ENCODE assay signal across 9 cellular contexts in the genomic region with DNA sequence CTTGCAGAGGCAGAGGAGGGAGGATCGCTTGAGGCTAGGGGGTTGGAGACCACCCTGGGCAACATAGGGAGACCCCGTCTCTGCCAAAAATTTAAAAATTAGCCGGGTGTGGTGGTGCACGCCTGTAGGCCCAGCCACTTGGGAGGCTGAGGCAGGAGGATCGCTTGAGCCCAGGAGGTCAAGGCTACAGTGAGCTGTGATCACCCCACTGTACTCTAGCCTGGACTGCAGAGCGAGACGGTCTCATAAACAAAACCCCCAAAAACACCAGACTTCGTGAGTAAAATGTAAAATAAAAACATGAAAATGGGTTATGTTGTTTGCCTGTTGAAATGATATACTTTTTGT. TPM values are rescaled to one million over a fixed set of nuclear protein-coding genes. Genes with fewer than 3 reads are reported as not detected.
DNase-seq lines count a peak whose midpoint lies in the region; FAIRE-seq and TF ChIP-seq lines count a peak whose summit lies in the region.
"Had no signal": no experiment of that assay in that cellular context is flagged by ENCODE, and none has a peak within 500 bp of the region (broad histone marks: within the 10 kb centered on the region; RNA-seq: fewer than 3 reads in every experiment).

No MANE protein-coding gene starts in this region.

- H2BK5ac ChIP-seq in H1 (ENCODE audit: low read depth, low read length), result peak overlapping the region; percentile 68; the same call in 1 of the 2 replicates

- H2AFZ ChIP-seq in H1 (ENCODE audit: low read length), result no peak overlapping the region
- peak overlapping the region; percentile 80 for H2AFZ ChIP-seq in neuron (ENCODE audit: low read depth, low read length)

- no peak overlapping the region for H2BK120ac ChIP-seq in H1 (replicated peaks; ENCODE audit: low read depth, low read length)

- no peak for TF ChIP-seq RAD21 in H1 (IDR thresholded peaks at IDR 0.05 in 1 of 2, conservative IDR thresholded peaks at IDR 0.05 in 1 of 2; ENCODE audit: low read depth in 2 of 2, low read length in 2 of 2)

- H3K4ac ChIP-seq in H1 (replicated peaks; ENCODE audit: insufficient read length, low read depth, low read length), result peak overlapping the region; percentile 35

- H2BK15ac ChIP-seq in H1 (ENCODE audit: low read length), result no peak overlapping the region

- no peak overlapping the region for H3K23ac ChIP-seq in H1 (ENCODE audit: insufficient read length)

- H3K9ac ChIP-seq in NT2/D1 (ENCODE audit: insufficient read length, low read depth) (peak overlapping the region; percentile 85), H1 (replicated peaks in 1 of 4; ENCODE audit: extremely low read depth in 1 of 4, low read depth in 3 of 4, low read length in 3 of 4) (no peak overlapping the region)

- no peaks in the 10 kb centered on the region for H3K27me3 ChIP-seq in NT2/D1 (ENCODE audit: insufficient read depth, insufficient read length)
- no peaks in the 10 kb centered on the region for H3K27me3 ChIP-seq in H1 (replicated peaks in 1 of 4; ENCODE audit: control insufficient read depth in 3 of 4, extremely low read depth in 1 of 4, insufficient read depth in 3 of 4, low read length in 3 of 4)
- H3K27me3 ChIP-seq in neuron (ENCODE audit: insufficient read depth, low read length), result peaks cover 8% of the 10 kb centered on the region

- peak overlapping the region; percentile 74 for H3K27ac ChIP-seq in C4-2B
- no peak overlapping the region for H3K27ac ChIP-seq in H1 (ENCODE audit: low read depth, low read length)

- H3K23me2 ChIP-seq in H1 (ENCODE audit: low read depth, low read length), result peaks cover 5% of the 10 kb centered on the region

- H3K79me1 ChIP-seq in H1 (ENCODE audit: low read depth, low read length), result peaks cover 3% of the 10 kb centered on the region; the same call in 1 of the 2 replicates

- no peak for FAIRE-seq in H1 (lab: Jason Lieb, UNC)
- FAIRE-seq: endometrium had no signal

- H2AK5ac ChIP-seq in H1 (ENCODE audit: low read depth, low read length), result no peak overlapping the region

- DNase-seq in NT2/D1 (ENCODE audit: low read depth, low spot score), result no peak
- no peak for DNase-seq in H1 (ENCODE audit: low read depth in 1 of 2, low spot score in 2 of 2)
- no peak for DNase-seq in NCI-H1105 (lab: John Stamatoyannopoulos, UW)
- no peak for DNase-seq in stimulated activated CD4-positive, alpha-beta T cell treated with anti-CD3 and anti-CD28 coated beads, Interleukin-2, amount 100 ng/mL, for 24 hours
- DNase-seq in stimulated activated CD4-positive, alpha-beta T cell treated with anti-CD3 and anti-CD28 coated beads, Interleukin-1b, Interleukin-23, amount 100 ng/mL, for 48 hours, result no peak
- DNase-seq in AG20443 (ENCODE audit: low spot score), result no peak

- TF ChIP-seq EP300 in H1 (IDR thresholded peaks at IDR 0.05; ENCODE audit: borderline replicate concordance in 1 of 2, low read depth in 2 of 2, low read length in 2 of 2), result no peak

- H3K14ac ChIP-seq in H1 (ENCODE audit: insufficient read length), result no peak overlapping the region

- 83% methylated on average over 8 of the region's 8 CpGs; no CpG with 5 or more reads in 1 of the 2 experiments for WGBS in H1 (ENCODE audit: extremely low coverage in 1 of 2, insufficient coverage in 1 of 2, insufficient read length in 1 of 2, insufficient replicate concordance in 2 of 2, low coverage in 1 of 2, low lambda C conversion rate in 2 of 2, missing lambda C conversion rate in 1 of 2), 2 experiments

- H3K79me2 ChIP-seq in H1 (ENCODE audit: control insufficient read depth in 1 of 2, insufficient read depth in 2 of 2, low read length in 2 of 2), result peaks cover 0 to 4% of the 10 kb centered on the region in 2 experiments; a peak in 2 of 4 replicates

- peak overlapping the region; percentile 59 to 64 for H3K4me2 ChIP-seq in H1 (ENCODE audit: insufficient read depth in 1 of 2, low read depth in 2 of 2, low read length in 2 of 2)

- H3K4me3 ChIP-seq in NT2/D1 (ENCODE audit: insufficient read length, low read depth) (peak overlapping the region; percentile 69), H1 (ENCODE audit: extremely low read depth in 1 of 4, insufficient read depth in 2 of 4, low read depth in 3 of 4, low read length in 4 of 4) (peak overlapping the region; percentile 69 to 91 (median 72)), neuron (ENCODE audit: low read length) (peak overlapping the region; percentile 72)

- H3K4me1 ChIP-seq in NT2/D1 (ENCODE audit: insufficient read depth, insufficient read length) (peaks cover 17% of the 10 kb centered on the region), H1 (replicated peaks in 1 of 4; ENCODE audit: control insufficient read depth in 3 of 4, insufficient read depth in 4 of 4, low read length in 3 of 4) (peaks cover 11 to 33% (median 22%) of the 10 kb centered on the region in 4 experiments), neuron (ENCODE audit: insufficient read depth, low read length) (peaks cover 13% of the 10 kb centered on the region)

- H4K91ac ChIP-seq in H1 (replicated peaks; ENCODE audit: insufficient read length, low read length), result peak overlapping the region; percentile 90

- POLR2A ChIA-PET in H1 (lab: Charles Lee; ENCODE audit: partially characterized antibody), result interaction anchor here (0.7 to 5.4 kb wide), 5 partner anchors 11 to 105 kb away, joined by 4 to 36 read pairs (median 4); a partner anchor contains a TSS

- H3K9me3 ChIP-seq in NT2/D1 (ENCODE audit: insufficient read depth, low read length), result no peaks in the 10 kb centered on the region
- no peaks in the 10 kb centered on the region for H3K9me3 ChIP-seq in H1 (ENCODE audit: insufficient read depth in 2 of 2, low read depth in 1 of 2, low read length in 1 of 2)
- H3K9me3 ChIP-seq in neuron (ENCODE audit: low read length), result no peaks in the 10 kb centered on the region

- no peak for TF ChIP-seq POLR2A in H1 (IDR thresholded peaks at IDR 0.05; ENCODE audit: control extremely low read depth in 1 of 2, low read depth in 2 of 2, low read length in 2 of 2)

- peaks cover 4% of the 10 kb centered on the region for H3K36me3 ChIP-seq in NT2/D1 (ENCODE audit: insufficient read depth, insufficient read length, low read length)
- H3K36me3 ChIP-seq in H1 (ENCODE audit: control insufficient read depth in 2 of 4, insufficient read depth in 4 of 4, low read length in 3 of 4), result no peaks in the 10 kb centered on the region
- no peaks in the 10 kb centered on the region for H3K36me3 ChIP-seq in neuron (ENCODE audit: insufficient read depth, low read length)

- CTCF ChIA-PET in H1 (lab: Charles Lee; ENCODE audit: partially characterized antibody), result interaction anchor here (2.9 kb wide), 1 partner anchor 13 kb away, joined by 14 read pairs; a partner anchor contains a TSS

- peak overlapping the region; percentile 78 for H3K18ac ChIP-seq in H1 (ENCODE audit: extremely low read depth, low read length)

- H3K56ac ChIP-seq in H1 (replicated peaks; ENCODE audit: insufficient read length, low read depth, low read length), result peak overlapping the region; percentile 33

- H2BK20ac ChIP-seq in H1 (ENCODE audit: low read length), result no peak overlapping the region

- TF ChIP-seq CTCF in C4-2B (conservative IDR thresholded peaks at IDR 0.05) (no peak), H1 (IDR thresholded peaks at IDR 0.05; ENCODE audit: control extremely low read depth in 1 of 3, insufficient read depth in 1 of 3, low read depth in 1 of 3, low read length in 3 of 3) (no peak)

- peaks cover 0 to 4% of the 10 kb centered on the region in 2 experiments for H4K20me1 ChIP-seq in H1 (replicated peaks in 1 of 2; ENCODE audit: control insufficient read depth in 1 of 2, insufficient read depth in 2 of 2, low read length in 2 of 2)

- H4K5ac ChIP-seq in H1 (ENCODE audit: insufficient read length, low read depth, low read length), result peak overlapping the region; percentile 39

- H4K8ac ChIP-seq in H1 (ENCODE audit: extremely low read depth, insufficient read depth, low read length), result peak overlapping the region; percentile 45; the same call in 1 of the 2 replicates

- no peak overlapping the region for H2BK12ac ChIP-seq in H1 (ENCODE audit: low read depth, low read length)

TF ChIP-seq in H1, 55 proteins besides CTCF, POLR2A, EP300 and RAD21:
- TF ChIP-seq NANOG (IDR thresholded peaks at IDR 0.05; ENCODE audit: insufficient read depth, low read depth, low read length, poor library complexity, severe bottlenecking) (no peak), BACH1 (IDR thresholded peaks at IDR 0.05; ENCODE audit: low read length) (no peak), KDM5A (IDR thresholded peaks at IDR 0.05; ENCODE audit: low read length) (no peak), TBP (IDR thresholded peaks at IDR 0.05; ENCODE audit: low read depth, low read length) (no peak), SUZ12 (IDR thresholded peaks at IDR 0.05; ENCODE audit: low read length) (no peak)

RNA-seq across cellular contexts. Expression of a gene that starts 0.7 kb away (rescaled TPM):
- 26.0 and 27.5 TPM in 2 replicates for total RNA-seq in H1 (2021; fragmentation: NEBNext Ultra II Directional; extraction: Animal tissue kit (Norgen Biotek cat#: 25700))
- polyA plus RNA-seq in H1 (2011; rRNA removed), result 45.0 and 50.5 TPM in 2 replicates
- 39.2 TPM for polyA plus RNA-seq in H1 (2011; cell fraction: cytosol; rRNA removed)
- polyA plus RNA-seq in H1 (2011; cell fraction: nucleus; rRNA removed), result 40.4 TPM
- polyA plus RNA-seq in H1 (2012, experiment 1 of 2), result 20.9 to 42.0 TPM (median 37.2 TPM) in 4 replicates
- polyA plus RNA-seq in H1 (2012, experiment 2 of 2), result 36.6 TPM
- polyA plus RNA-seq in H1 (2013, experiment 1 of 2), result 18.9 TPM
- 18.9 TPM for polyA plus RNA-seq in H1 (2013, experiment 2 of 2)
- 19.6 and 21.2 TPM in 2 replicates for polyA minus RNA-seq in H1 (2011; rRNA and poly(A)+ RNA removed)
- 10.4 TPM for polyA minus RNA-seq in H1 (2011; cell fraction: cytosol; rRNA and poly(A)+ RNA removed)
- 24.9 TPM for polyA minus RNA-seq in H1 (2011; cell fraction: nucleus; rRNA and poly(A)+ RNA removed)

RNA-seq across cellular contexts. Expression of a gene that starts 12.5 kb away (rescaled TPM):
- total RNA-seq in H1 (2021; fragmentation: NEBNext Ultra II Directional; extraction: Animal tissue kit (Norgen Biotek cat#: 25700)), result 33.9 and 34.9 TPM in 2 replicates
- 11.5 and 12.7 TPM in 2 replicates for polyA plus RNA-seq in H1 (2011; rRNA removed)
- 17.0 TPM for polyA plus RNA-seq in H1 (2011; cell fraction: cytosol; rRNA removed)
- 9.4 TPM for polyA plus RNA-seq in H1 (2011; cell fraction: nucleus; rRNA removed)
- polyA plus RNA-seq in H1 (2012, experiment 1 of 2), result 17.0 to 28.5 TPM (median 22.6 TPM) in 4 replicates
- 25.6 TPM for polyA plus RNA-seq in H1 (2012, experiment 2 of 2)
- 22.8 TPM for polyA plus RNA-seq in H1 (2013, experiment 1 of 2)
- 23.9 TPM for polyA plus RNA-seq in H1 (2013, experiment 2 of 2)
- 18.1 and 19.2 TPM in 2 replicates for polyA minus RNA-seq in H1 (2011; rRNA and poly(A)+ RNA removed)
- 29.8 TPM for polyA minus RNA-seq in H1 (2011; cell fraction: cytosol; rRNA and poly(A)+ RNA removed)
- 15.2 TPM for polyA minus RNA-seq in H1 (2011; cell fraction: nucleus; rRNA and poly(A)+ RNA removed)

RNA-seq across cellular contexts. Expression of a gene that starts 43.6 kb away (rescaled TPM):
- total RNA-seq in H1 (2021; fragmentation: NEBNext Ultra II Directional; extraction: Animal tissue kit (Norgen Biotek cat#: 25700)), result 121 TPM in 2 replicates
- polyA plus RNA-seq in H1 (2011; rRNA removed), result 40.3 and 67.8 TPM in 2 replicates
- 78.9 TPM for polyA plus RNA-seq in H1 (2011; cell fraction: cytosol; rRNA removed)
- 33.9 TPM for polyA plus RNA-seq in H1 (2011; cell fraction: nucleus; rRNA removed)
- 69.7 to 96.8 TPM (median 81.5 TPM) in 4 replicates for polyA plus RNA-seq in H1 (2012, experiment 1 of 2)
- polyA plus RNA-seq in H1 (2012, experiment 2 of 2), result 10.6 TPM
- polyA plus RNA-seq in H1 (2013, experiment 1 of 2), result 57.5 TPM
- polyA plus RNA-seq in H1 (2013, experiment 2 of 2), result 54.5 TPM
- polyA minus RNA-seq in H1 (2011; rRNA and poly(A)+ RNA removed), result 65.2 and 99.5 TPM in 2 replicates
- 42.3 TPM for polyA minus RNA-seq in H1 (2011; cell fraction: cytosol; rRNA and poly(A)+ RNA removed)
- polyA minus RNA-seq in H1 (2011; cell fraction: nucleus; rRNA and poly(A)+ RNA removed), result 33.1 TPM
